ENCODE assay signal across 2 cellular contexts in genomic region chr17:43698678-43699437, GRCh38.
TF ChIP-seq lines count a peak whose summit lies in the region.

No MANE protein-coding gene starts in this region.

TF ChIP-seq in HEK293, 187 proteins besides CTCF, POLR2A, EP300 and RAD21:
- TF ChIP-seq RBAK (tag by site-specific recombination; IDR thresholded peaks at IDR 0.05) (peak; percentile 97), ZNF707 (tag by site-specific recombination; IDR thresholded peaks at IDR 0.05) (no peak)

TF ChIP-seq in HepG2, 621 proteins besides CTCF, POLR2A, EP300 and RAD21:
- no peak for TF ChIP-seq IKZF5 (CRISPR knock-in tag; IDR thresholded peaks at IDR 0.05)
- TF ChIP-seq ZNF619 (CRISPR knock-in tag; IDR thresholded peaks at IDR 0.05), result no peak
- no peak for TF ChIP-seq BRD4 (CRISPR knock-in tag; IDR thresholded peaks at IDR 0.05)
- TF ChIP-seq RBAK (CRISPR knock-in tag; IDR thresholded peaks at IDR 0.05), result peak; percentile 90
- TF ChIP-seq SAP130 (CRISPR knock-in tag; IDR thresholded peaks at IDR 0.05; ENCODE audit: low read depth), result no peak
- TF ChIP-seq ZNF331 (CRISPR knock-in tag; IDR thresholded peaks at IDR 0.05), result no peak
